In the genomic region with DNA sequence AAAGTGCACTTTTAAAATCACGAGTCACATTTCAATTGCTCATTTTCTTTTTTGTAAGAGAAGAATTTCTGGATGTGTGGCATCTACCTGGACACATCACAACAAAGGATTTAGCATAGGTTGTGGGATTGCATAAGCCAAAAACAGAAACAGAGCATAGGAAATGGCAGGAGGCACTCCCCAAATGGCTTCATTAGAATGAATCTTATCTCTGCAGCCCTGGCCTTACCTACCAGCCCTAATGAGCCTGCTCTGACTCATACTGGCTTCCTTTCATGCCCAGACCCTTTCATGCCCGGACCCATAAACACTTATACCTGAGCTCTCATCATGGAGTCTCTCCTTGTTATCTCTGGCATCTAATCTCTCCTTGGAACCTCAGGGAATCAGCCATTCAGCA, we compare ENCODE assay signal across 1 cellular context.
TF ChIP-seq lines count a peak whose summit lies in the region.

No MANE protein-coding gene starts in this region.

TF ChIP-seq in HepG2, 621 proteins besides CTCF, POLR2A, EP300 and RAD21 (continued from another document):
- TF ChIP-seq, protein P1, sequence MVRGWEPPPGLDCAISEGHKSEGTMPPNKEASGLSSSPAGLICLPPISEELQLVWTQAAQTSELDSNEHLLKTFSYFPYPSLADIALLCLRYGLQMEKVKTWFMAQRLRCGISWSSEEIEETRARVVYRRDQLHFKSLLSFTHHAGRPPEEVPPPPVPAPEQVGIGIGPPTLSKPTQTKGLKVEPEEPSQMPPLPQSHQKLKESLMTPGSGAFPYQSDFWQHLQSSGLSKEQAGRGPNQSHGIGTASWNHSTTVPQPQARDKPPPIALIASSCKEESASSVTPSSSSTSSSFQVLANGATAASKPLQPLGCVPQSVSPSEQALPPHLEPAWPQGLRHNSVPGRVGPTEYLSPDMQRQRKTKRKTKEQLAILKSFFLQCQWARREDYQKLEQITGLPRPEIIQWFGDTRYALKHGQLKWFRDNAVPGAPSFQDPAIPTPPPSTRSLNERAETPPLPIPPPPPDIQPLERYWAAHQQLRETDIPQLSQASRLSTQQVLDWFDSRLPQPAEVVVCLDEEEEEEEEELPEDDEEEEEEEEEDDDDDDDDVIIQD (CRISPR knock-in tag; IDR thresholded peaks at IDR 0.05; ENCODE audit: low read depth) = no peak
- no peak for TF ChIP-seq GATAD1 (CRISPR knock-in tag; IDR thresholded peaks at IDR 0.05)
- no peak for TF ChIP-seq NRL (CRISPR knock-in tag; IDR thresholded peaks at IDR 0.05; ENCODE audit: borderline replicate concordance)
- TF ChIP-seq MIER2 (CRISPR knock-in tag; IDR thresholded peaks at IDR 0.05) = no peak
- no peak for TF ChIP-seq ZSCAN31 (CRISPR knock-in tag; IDR thresholded peaks at IDR 0.05; ENCODE audit: low read depth)
- no peak for TF ChIP-seq CEBPB (IDR thresholded peaks at IDR 0.05; ENCODE audit: borderline replicate concordance, low read depth, low read length)
- TF ChIP-seq POLR2AphosphoS5 (IDR thresholded peaks at IDR 0.05; ENCODE audit: low read depth, low read length) = no peak
- TF ChIP-seq ZNF652 (CRISPR knock-in tag; IDR thresholded peaks at IDR 0.05; ENCODE audit: borderline replicate concordance, low read depth) = peak; percentile 79
- TF ChIP-seq, protein P2, sequence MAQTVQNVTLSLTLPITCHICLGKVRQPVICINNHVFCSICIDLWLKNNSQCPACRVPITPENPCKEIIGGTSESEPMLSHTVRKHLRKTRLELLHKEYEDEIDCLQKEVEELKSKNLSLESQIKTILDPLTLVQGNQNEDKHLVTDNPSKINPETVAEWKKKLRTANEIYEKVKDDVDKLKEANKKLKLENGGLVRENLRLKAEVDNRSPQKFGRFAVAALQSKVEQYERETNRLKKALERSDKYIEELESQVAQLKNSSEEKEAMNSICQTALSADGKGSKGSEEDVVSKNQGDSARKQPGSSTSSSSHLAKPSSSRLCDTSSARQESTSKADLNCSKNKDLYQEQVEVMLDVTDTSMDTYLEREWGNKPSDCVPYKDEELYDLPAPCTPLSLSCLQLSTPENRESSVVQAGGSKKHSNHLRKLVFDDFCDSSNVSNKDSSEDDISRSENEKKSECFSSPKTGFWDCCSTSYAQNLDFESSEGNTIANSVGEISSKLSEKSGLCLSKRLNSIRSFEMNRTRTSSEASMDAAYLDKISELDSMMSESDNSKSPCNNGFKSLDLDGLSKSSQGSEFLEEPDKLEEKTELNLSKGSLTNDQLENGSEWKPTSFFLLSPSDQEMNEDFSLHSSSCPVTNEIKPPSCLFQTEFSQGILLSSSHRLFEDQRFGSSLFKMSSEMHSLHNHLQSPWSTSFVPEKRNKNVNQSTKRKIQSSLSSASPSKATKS (CRISPR knock-in tag; IDR thresholded peaks at IDR 0.05) = no peak
- no peak for TF ChIP-seq ZNF768 (CRISPR knock-in tag; IDR thresholded peaks at IDR 0.05)
- peak; percentile 42; the same call in 1 of the 2 replicates for TF ChIP-seq FOSL2 (CRISPR knock-in tag; IDR thresholded peaks at IDR 0.05)
- TF ChIP-seq, protein P3, sequence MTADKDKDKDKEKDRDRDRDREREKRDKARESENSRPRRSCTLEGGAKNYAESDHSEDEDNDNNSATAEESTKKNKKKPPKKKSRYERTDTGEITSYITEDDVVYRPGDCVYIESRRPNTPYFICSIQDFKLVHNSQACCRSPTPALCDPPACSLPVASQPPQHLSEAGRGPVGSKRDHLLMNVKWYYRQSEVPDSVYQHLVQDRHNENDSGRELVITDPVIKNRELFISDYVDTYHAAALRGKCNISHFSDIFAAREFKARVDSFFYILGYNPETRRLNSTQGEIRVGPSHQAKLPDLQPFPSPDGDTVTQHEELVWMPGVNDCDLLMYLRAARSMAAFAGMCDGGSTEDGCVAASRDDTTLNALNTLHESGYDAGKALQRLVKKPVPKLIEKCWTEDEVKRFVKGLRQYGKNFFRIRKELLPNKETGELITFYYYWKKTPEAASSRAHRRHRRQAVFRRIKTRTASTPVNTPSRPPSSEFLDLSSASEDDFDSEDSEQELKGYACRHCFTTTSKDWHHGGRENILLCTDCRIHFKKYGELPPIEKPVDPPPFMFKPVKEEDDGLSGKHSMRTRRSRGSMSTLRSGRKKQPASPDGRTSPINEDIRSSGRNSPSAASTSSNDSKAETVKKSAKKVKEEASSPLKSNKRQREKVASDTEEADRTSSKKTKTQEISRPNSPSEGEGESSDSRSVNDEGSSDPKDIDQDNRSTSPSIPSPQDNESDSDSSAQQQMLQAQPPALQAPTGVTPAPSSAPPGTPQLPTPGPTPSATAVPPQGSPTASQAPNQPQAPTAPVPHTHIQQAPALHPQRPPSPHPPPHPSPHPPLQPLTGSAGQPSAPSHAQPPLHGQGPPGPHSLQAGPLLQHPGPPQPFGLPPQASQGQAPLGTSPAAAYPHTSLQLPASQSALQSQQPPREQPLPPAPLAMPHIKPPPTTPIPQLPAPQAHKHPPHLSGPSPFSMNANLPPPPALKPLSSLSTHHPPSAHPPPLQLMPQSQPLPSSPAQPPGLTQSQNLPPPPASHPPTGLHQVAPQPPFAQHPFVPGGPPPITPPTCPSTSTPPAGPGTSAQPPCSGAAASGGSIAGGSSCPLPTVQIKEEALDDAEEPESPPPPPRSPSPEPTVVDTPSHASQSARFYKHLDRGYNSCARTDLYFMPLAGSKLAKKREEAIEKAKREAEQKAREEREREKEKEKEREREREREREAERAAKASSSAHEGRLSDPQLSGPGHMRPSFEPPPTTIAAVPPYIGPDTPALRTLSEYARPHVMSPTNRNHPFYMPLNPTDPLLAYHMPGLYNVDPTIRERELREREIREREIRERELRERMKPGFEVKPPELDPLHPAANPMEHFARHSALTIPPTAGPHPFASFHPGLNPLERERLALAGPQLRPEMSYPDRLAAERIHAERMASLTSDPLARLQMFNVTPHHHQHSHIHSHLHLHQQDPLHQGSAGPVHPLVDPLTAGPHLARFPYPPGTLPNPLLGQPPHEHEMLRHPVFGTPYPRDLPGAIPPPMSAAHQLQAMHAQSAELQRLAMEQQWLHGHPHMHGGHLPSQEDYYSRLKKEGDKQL (CRISPR knock-in tag; IDR thresholded peaks at IDR 0.05; ENCODE audit: low read depth) = no peak
